Comparison of ENCODE assay signal across 8 cellular contexts in the genomic region with DNA sequence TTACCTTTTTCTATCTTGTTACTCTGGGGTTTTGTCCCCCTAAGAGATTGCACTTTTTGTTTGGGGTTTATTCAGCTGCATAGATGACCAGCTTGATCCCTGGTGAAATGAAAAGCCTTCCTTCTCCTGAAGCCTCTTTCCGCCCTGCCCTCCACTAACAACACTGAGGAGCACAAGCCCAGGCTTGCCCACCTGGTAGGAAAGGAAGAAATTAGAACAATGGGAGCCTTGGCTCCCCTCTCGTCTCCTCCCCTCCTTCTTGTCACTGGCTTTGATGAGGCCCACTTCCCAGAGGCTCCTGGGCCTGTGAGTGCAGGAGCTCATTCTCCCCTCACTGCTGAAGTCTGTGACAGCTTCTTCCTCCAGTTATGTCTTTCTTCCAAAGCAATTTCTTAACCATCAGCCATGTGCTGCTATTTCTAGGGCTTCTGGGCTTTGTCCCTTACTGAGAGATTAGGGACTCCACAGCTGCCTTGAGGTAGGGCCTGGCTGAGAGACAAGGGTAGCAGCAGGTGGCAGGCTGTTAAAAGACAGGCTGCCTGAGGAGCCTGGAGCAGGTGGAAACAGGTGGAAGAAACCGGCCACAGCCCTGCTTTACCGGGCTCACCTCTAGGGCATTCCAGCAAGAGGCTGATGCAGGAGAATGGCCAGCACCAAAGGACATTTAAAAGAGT. TPM values are rescaled to one million over a fixed set of nuclear protein-coding genes. Genes with fewer than 3 reads are reported as not detected.
DNase-seq lines count a peak whose midpoint lies in the region; ATAC-seq and TF ChIP-seq lines count a peak whose summit lies in the region.

No MANE protein-coding gene starts in this region.

- no peaks in the 10 kb centered on the region for H3K27me3 Mint-ChIP-seq in chondrocyte (ENCODE audit: low read depth)

- H3K27ac ChIP-seq in neutrophil: peak overlapping the region; percentile 87

- H3K9me3 Mint-ChIP-seq in chondrocyte (ENCODE audit: low read depth): no peaks in the 10 kb centered on the region

- peaks cover 67% of the 10 kb centered on the region for H3K4me1 Mint-ChIP-seq in chondrocyte (ENCODE audit: low read depth)

- peaks cover 69% of the 10 kb centered on the region for H3K36me3 ChIP-seq in neutrophil

- H3K27me3 ChIP-seq in neutrophil: no peaks in the 10 kb centered on the region

- H3K27ac Mint-ChIP-seq in chondrocyte (ENCODE audit: unreplicated experiment): peak overlapping the region; percentile 91

- peaks cover 15% of the 10 kb centered on the region for H3K36me3 Mint-ChIP-seq in chondrocyte (ENCODE audit: low read depth)

- H3K4me3 Mint-ChIP-seq in chondrocyte (ENCODE audit: unreplicated experiment): peak overlapping the region; percentile 31

- TF ChIP-seq CTCF in chondrocyte (IDR thresholded peaks at IDR 0.05): no peak
- no peak for TF ChIP-seq CTCF in neutrophil (IDR thresholded peaks at IDR 0.05)

- peak; percentile 79 for DNase-seq in ELF-1 (ENCODE audit: low read depth, low spot score)
- DNase-seq in NCI-H2171 (lab: John Stamatoyannopoulos, UW): peak; percentile 85
- DNase-seq in chondrocyte (ENCODE audit: low spot score): no peak
- DNase-seq in germinal center (ENCODE audit: low spot score): no peak
- no peak for DNase-seq in inferior parietal cortex (ENCODE audit: extremely low spot score)
- no peak for DNase-seq in A172 (ENCODE audit: low spot score)

- no peak for ATAC-seq in GM18873 (IDR thresholded peaks at IDR 0.05; ENCODE audit: low FRiP score, unreplicated experiment)

- H3K4me1 ChIP-seq in neutrophil (ENCODE audit: control insufficient read depth in 1 of 2, insufficient read depth in 1 of 2, low read depth in 1 of 2, low read length in 1 of 2): peaks cover 55 to 57% of the 10 kb centered on the region in 2 experiments

- H3K4me3 ChIP-seq in neutrophil (ENCODE audit: low read depth in 1 of 2, low read length in 1 of 2): no peak overlapping the region

- H3K9me3 ChIP-seq in neutrophil: no peaks in the 10 kb centered on the region

RNA-seq across cellular contexts. Expression of gene SRSF5, which starts 53.7 kb away (rescaled TPM):
- 147 to 193 TPM (median 163 TPM) in 3 replicates for total RNA-seq in chondrocyte
- total RNA-seq in A172 (2014; rRNA removed; shearing (Covaris generic)): 108 and 142 TPM in 2 replicates

Comparison
In these comparisons a context has a peak if more than half of its experiments do, and no peak if none do; other contexts are left out.
1. DNase-seq: peak in ELF-1 (single experiment) and NCI-H2171 (single experiment); none in chondrocyte (single experiment), germinal center (single experiment), inferior parietal cortex (single experiment) and A172 (single experiment).